ENCODE assay signal across 8 cellular contexts in the genomic region with DNA sequence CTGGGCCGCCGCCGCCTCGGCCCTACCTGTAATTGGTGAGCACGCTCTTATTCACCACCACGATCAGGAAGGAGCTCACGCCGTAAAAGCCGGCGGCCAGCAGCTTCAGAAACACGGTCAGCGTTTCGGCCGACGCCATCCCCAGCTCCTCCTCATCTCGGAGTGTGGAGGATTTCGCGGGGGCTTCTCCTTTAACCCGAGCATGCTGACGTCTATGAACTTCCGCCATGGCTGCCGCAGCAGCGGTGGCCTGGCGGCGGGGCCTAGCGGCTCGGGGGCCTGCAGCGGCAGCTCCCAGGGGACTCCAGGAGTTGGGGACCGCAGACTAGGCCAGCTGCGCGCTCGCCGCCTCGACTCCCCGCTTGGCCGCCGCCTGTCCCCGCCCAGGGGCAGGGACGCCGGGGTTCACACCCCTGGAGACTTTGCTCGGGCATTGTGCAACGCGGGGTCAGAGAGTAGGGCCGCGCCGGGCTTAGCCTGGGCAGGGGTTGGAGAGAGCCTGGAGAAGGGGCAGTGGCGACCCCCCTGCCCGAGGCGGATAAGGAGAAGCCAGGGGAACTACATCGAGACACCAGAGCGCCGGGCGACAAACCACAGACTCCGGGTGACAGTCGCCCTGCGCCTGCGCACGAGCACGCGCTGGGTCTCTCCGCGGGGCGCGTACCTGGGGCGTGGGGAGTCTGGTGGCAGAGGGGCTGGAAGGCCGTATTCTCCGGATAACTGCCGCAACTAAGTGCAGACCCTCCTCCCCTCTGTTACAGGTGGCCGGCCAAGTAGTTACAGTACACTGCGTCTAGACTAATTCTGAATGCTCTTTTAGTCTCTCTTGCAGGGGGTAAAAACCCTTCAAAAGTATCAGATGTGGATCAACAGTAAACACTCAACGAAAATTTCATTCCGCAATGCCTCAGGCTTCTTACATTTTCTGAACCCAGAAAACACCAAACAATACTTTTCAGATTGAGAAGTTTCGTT. TPM values are rescaled to one million over a fixed set of nuclear protein-coding genes. Genes with fewer than 3 reads are reported as not detected.
DNase-seq lines count a peak whose midpoint lies in the region.

SLC35D1 (minus strand) TSS at position 364 of the 975 bp plus-strand sequence; CDS start at position 229, 135 bp downstream.

- no peaks in the 10 kb centered on the region for H3K27me3 ChIP-seq in MG63

- peaks cover 18% of the 10 kb centered on the region for H3K36me3 ChIP-seq in MG63

- DNase-seq in GM03348 (ENCODE audit: low spot score) (peak; percentile 82), HCEC 1CT (peak; percentile 52), MG63 (peak; percentile 59), SK-N-DZ (ENCODE audit: low spot score) (peak; percentile 91), germinal center (ENCODE audit: low spot score) (peak; percentile 92), occipital lobe (lab: John Stamatoyannopoulos, UW) (peak; percentile 78)
- peak; percentile 78 for DNase-seq in activated naive CD4-positive, alpha-beta T cell treated with Interleukin-2 at 50 U/mL for 16 hours

- peak within 1 kb of the TSS; percentile 70 for H3K4me3 ChIP-seq in MG63

- no peaks in the 10 kb centered on the region for H3K9me3 ChIP-seq in MG63

- H3K27ac ChIP-seq in temporal lobe (ENCODE audit: low read depth, low read length), result peak within 1 kb of the TSS; percentile 90

RNA-seq across cellular contexts. Expression of gene SLC35D1, which starts in this region (rescaled TPM):
- total RNA-seq in MG63 (2014; rRNA removed; shearing (Covaris generic); ENCODE audit: low replicate concordance), result 4.1 and 4.3 TPM in 2 replicates
- 3.9 and 4.1 TPM in 2 replicates for polyA plus RNA-seq in SK-N-DZ (2014; cell fraction: cytosol; rRNA removed)
- 6.7 and 6.9 TPM in 2 replicates for polyA plus RNA-seq in SK-N-DZ (2014; cell fraction: nucleus; rRNA removed)
- total RNA-seq in occipital lobe, result 13.6 TPM
- 9.3 TPM for total RNA-seq in temporal lobe

Comparison
In these comparisons a context has a peak if more than half of its experiments do, and no peak if none do; other contexts are left out.
1. Peak in every context shown above with its lines: DNase-seq, H3K4me3 ChIP-seq and H3K27ac ChIP-seq.